In genomic region chr3:42589382-42590109, GRCh38 we compare ENCODE assay signal across 8 cellular contexts. TPM values are rescaled to one million over a fixed set of nuclear protein-coding genes. Genes with fewer than 3 reads are reported as not detected.
DNase-seq lines count a peak whose midpoint lies in the region; ATAC-seq and TF ChIP-seq lines count a peak whose summit lies in the region.

No MANE protein-coding gene starts in this region.

- H3K9me3 Mint-ChIP-seq in endothelial cell (ENCODE audit: unreplicated experiment): no peaks in the 10 kb centered on the region

- ATAC-seq in gastrocnemius medialis (no peak), GM19328 (IDR thresholded peaks at IDR 0.05; ENCODE audit: unreplicated experiment) (no peak)

- H3K27me3 ChIP-seq in gastrocnemius medialis: no peaks in the 10 kb centered on the region

- H3K27ac Mint-ChIP-seq in endothelial cell (ENCODE audit: unreplicated experiment): peak overlapping the region; percentile 87

- peak overlapping the region; percentile 70 for H3K27ac ChIP-seq in OCI-LY7 (ENCODE audit: low read depth, low read length, poor library complexity, severe bottlenecking)
- peak overlapping the region; percentile 85 to 92 (median 87) for H3K27ac ChIP-seq in gastrocnemius medialis

- H3K79me2 ChIP-seq in OCI-LY7 (ENCODE audit: insufficient read depth, low read depth, low read length): peaks cover 36% of the 10 kb centered on the region

- H3K36me3 ChIP-seq in OCI-LY7 (ENCODE audit: insufficient read depth, low read length) (peaks cover 33% of the 10 kb centered on the region), gastrocnemius medialis (peaks cover 0 to 6% of the 10 kb centered on the region in 2 donors)

- peaks cover 18% of the 10 kb centered on the region for H3K27me3 Mint-ChIP-seq in endothelial cell (ENCODE audit: unreplicated experiment)

- H3K4me3 ChIP-seq in GM12865 (ENCODE audit: low read depth, low read length): peak overlapping the region; percentile 60
- H3K4me3 ChIP-seq in OCI-LY7 (ENCODE audit: low read depth, low read length, poor library complexity, severe bottlenecking): peak overlapping the region; percentile 95
- H3K4me3 ChIP-seq in gastrocnemius medialis: peak overlapping the region in 3 of 4 donors; percentile 68 to 92 (median 75)

- H2AFZ ChIP-seq in OCI-LY7 (ENCODE audit: low read length): peak overlapping the region; percentile 59; the same call in 1 of the 2 replicates

- H3K4me1 ChIP-seq in OCI-LY7 (ENCODE audit: insufficient read depth, low read length, poor library complexity, severe bottlenecking) (peaks cover 26% of the 10 kb centered on the region), gastrocnemius medialis (peaks cover 11 to 16% of the 10 kb centered on the region in 2 donors)

- no peak for DNase-seq in GM12865 (ENCODE audit: low read depth)
- no peak for DNase-seq in OCI-LY7 (ENCODE audit: low spot score)
- DNase-seq in endothelial cell (ENCODE audit: low spot score): no peak
- DNase-seq in gastrocnemius medialis: no peak
- no peak for DNase-seq in cerebellar nuclear complex (lab: John Stamatoyannopoulos, UW)
- no peak for DNase-seq in SHP77 treated with DMSO at 0.1 percent for 48 hours (lab: John Stamatoyannopoulos, UW)
- DNase-seq in foreskin melanocyte: no peak

- intact Hi-C loops in OCI-LY7 (cut with micrococcal nuclease; ENCODE audit: unreplicated experiment) (loop anchor here (1.0 to 10.0 kb wide), 2 partner anchors 11 to 575 kb away; partner anchors contain the start of gene NKTR), gastrocnemius medialis (cut with DNase I; ENCODE audit: low total_unique reads) (loop anchor here (10.0 kb wide), 2 partner anchors 295 to 1105 kb away; partner anchors contain the start of gene ABHD5)

- peaks cover 50% of the 10 kb centered on the region for H3K4me1 Mint-ChIP-seq in endothelial cell (ENCODE audit: unreplicated experiment)

- H4K20me1 ChIP-seq in OCI-LY7 (ENCODE audit: insufficient read depth, low read length): no peaks in the 10 kb centered on the region

- peaks cover 15% of the 10 kb centered on the region for H3K36me3 Mint-ChIP-seq in endothelial cell (ENCODE audit: low read depth, unreplicated experiment)

- POLR2A ChIA-PET in OCI-LY7 (lab: Charles Lee): interaction anchor here (0.7 to 4.7 kb wide), 7 partner anchors 8 to 40 kb away, joined by 3 to 33 read pairs (median 4); partner anchors contain the start of gene NKTR

- H3K4me2 ChIP-seq in OCI-LY7 (ENCODE audit: low read length): peak overlapping the region; percentile 72

- TF ChIP-seq CTCF in GM12865 (IDR thresholded peaks at IDR 0.05; ENCODE audit: insufficient read depth, low read depth, low read length, missing control alignments) (no peak), OCI-LY7 (conservative IDR thresholded peaks at IDR 0.05; ENCODE audit: low read length) (no peak), endothelial cell (IDR thresholded peaks at IDR 0.05; ENCODE audit: unreplicated experiment) (no peak), gastrocnemius medialis (IDR thresholded peaks at IDR 0.05 in 4 of 5, conservative IDR thresholded peaks at IDR 0.05 in 1 of 5) (no peak)

- no TSS peak for BruUV-seq in OCI-LY7 (replicated peaks; lab: Mats Ljungman, UMichigan)

- H3K4me3 Mint-ChIP-seq in endothelial cell (ENCODE audit: unreplicated experiment): peak overlapping the region; percentile 97

- TF ChIP-seq POLR2A in gastrocnemius medialis (IDR thresholded peaks at IDR 0.05): no peak

- H3K9me2 ChIP-seq in OCI-LY7 (ENCODE audit: insufficient read depth, low read length): no peaks in the 10 kb centered on the region

- H3K9me3 ChIP-seq in OCI-LY7 (ENCODE audit: low read length): no peaks in the 10 kb centered on the region
- H3K9me3 ChIP-seq in gastrocnemius medialis: no peaks in the 10 kb centered on the region

- CTCF ChIA-PET in OCI-LY7 (lab: Charles Lee; ENCODE audit: unreplicated experiment): interaction anchor here (2.4 kb wide), 1 partner anchor 12 kb away, joined by 5 read pairs; the partner anchor contains the start of gene NKTR

- in situ Hi-C loops in gastrocnemius medialis (cut with MboI; ENCODE audit: low sequenced_read_pairs in 4 of 4): loop anchor here in 2 of 4 donors (10.0 to 25.0 kb wide), 2 partner anchors 148 to 155 kb away; no protein-coding TSS in a partner anchor

RNA-seq across cellular contexts. Expression of gene SS18L2, which starts 1.1 kb away (rescaled TPM):
- 44.1 and 48.9 TPM in 2 replicates for total RNA-seq in OCI-LY7 (2014; rRNA removed; shearing (Covaris generic))
- total RNA-seq in OCI-LY7 (2022): 58.1 and 66.5 TPM in 2 replicates
- 75.1 TPM for total RNA-seq in endothelial cell (ENCODE audit: unreplicated experiment)
- total RNA-seq in gastrocnemius medialis: 10 to 100 TPM; 12.0 to 30.0 (median 15.5) TPM

RNA-seq across cellular contexts. Expression of gene SEC22C, which starts 7.8 kb away (rescaled TPM):
- 30.0 and 33.0 TPM in 2 replicates for total RNA-seq in OCI-LY7 (2014; rRNA removed; shearing (Covaris generic))
- total RNA-seq in OCI-LY7 (2022): 36.2 and 39.5 TPM in 2 replicates
- total RNA-seq in endothelial cell (ENCODE audit: unreplicated experiment): 49.6 TPM
- total RNA-seq in gastrocnemius medialis: 10 to 100 TPM; 35.5 to 54.6 (median 40.6) TPM

RNA-seq across cellular contexts. Expression of gene NKTR, which starts 10.9 kb away (rescaled TPM):
- 85.1 and 90.2 TPM in 2 replicates for total RNA-seq in OCI-LY7 (2014; rRNA removed; shearing (Covaris generic))
- total RNA-seq in OCI-LY7 (2022) (154 and 167 TPM in 2 replicates), endothelial cell (ENCODE audit: unreplicated experiment) (118 TPM), gastrocnemius medialis (10 to 100 TPM; 10.0 to 56.6 (median 13.6) TPM)
